In the genomic region with DNA sequence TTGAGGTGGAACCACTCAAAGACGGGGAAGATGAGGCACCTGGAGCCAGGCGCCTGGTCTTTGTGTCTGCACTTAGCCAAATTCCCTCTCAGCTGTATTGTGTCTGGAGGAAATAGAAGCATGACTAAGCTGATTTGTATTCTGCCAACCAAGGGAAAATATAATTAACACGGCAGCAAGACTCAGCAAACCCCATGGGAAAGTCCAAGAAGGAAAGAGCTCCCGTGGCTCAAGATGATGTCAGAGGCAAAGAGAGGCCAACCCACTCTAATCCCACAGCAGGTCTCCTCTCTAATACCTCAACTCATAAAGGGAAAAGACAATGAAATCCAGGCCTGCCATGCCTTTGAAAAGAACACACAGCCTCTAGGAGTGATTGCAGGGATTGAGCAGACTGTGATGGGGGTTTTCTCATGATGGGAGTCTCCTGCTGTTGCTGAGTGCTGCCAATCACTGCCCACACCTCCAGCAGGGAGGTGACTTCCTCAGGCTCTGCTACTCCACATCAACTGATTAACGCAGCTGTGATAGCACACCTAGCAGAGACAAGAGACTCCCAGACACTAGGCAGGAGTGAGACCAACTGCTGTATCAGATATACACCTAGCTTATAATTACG, we compare ENCODE assay signal across 11 cellular contexts.
DNase-seq lines count a peak whose midpoint lies in the region; ATAC-seq, FAIRE-seq and TF ChIP-seq lines count a peak whose summit lies in the region.
"Had no signal": no experiment of that assay in that cellular context is flagged by ENCODE, and none has a peak within 500 bp of the region (broad histone marks: within the 10 kb centered on the region; RNA-seq: fewer than 3 reads in every experiment).

No MANE protein-coding gene starts in this region.

- in situ Hi-C loops in Caki2 (cut with HindIII; ENCODE audit: low pct_unique_long_range_greater_than_20kb, low sequenced_read_pairs) = no loop called here
- in situ Hi-C loops in K562 (cut with MboI) = no loop called here

- no peak for TF ChIP-seq POLR2A in K562 (conservative IDR thresholded peaks at IDR 0.05)

- H3K9ac ChIP-seq in K562 (ENCODE audit: insufficient read depth in 1 of 2, low read depth in 2 of 2, low read length in 2 of 2) = no peak overlapping the region

- DNase-seq in Caki2 (ENCODE audit: low read depth) (peak; percentile 59), NCI-H1436 treated with DMSO at 0.1 percent for 48 hours (lab: John Stamatoyannopoulos, UW) (peak; percentile 56), K562 (ENCODE audit: extremely low read depth in 1 of 4, low spot score in 3 of 4) (no peak), left lung (no peak), T-cell (no peak), hippocampal formation (lab: John Stamatoyannopoulos, UW) (no peak)
- no peak for DNase-seq in activated effector memory CD4-positive, alpha-beta T cell treated with anti-CD3 and anti-CD28 coated beads, Interleukin-2, amount 50 U/mL, for 16 hours
- DNase-seq: aorta, KBM-7, OCI-M1 had no signal

- no peak for FAIRE-seq in K562 (lab: Jason Lieb, UNC)

- no peaks in the 10 kb centered on the region for H3K79me2 ChIP-seq in K562 (ENCODE audit: control insufficient read depth, insufficient read depth, low read length)

- peaks cover 0 to 18% (median 0%) of the 10 kb centered on the region in 3 donors for H3K9me3 Mint-ChIP-seq in T-cell

- no peak for TF ChIP-seq RAD21 in K562 (CRISPR knock-in tag; conservative IDR thresholded peaks at IDR 0.05 in 1 of 2, IDR thresholded peaks at IDR 0.05 in 1 of 2)

- H3K4me3 Mint-ChIP-seq in T-cell = no peak overlapping the region

- H3K27ac ChIP-seq in K562 (ENCODE audit: extremely low read depth, low read depth, low read length) (no peak overlapping the region), left lung (no peak overlapping the region)

- H3K4me3 ChIP-seq in K562 = no peak overlapping the region
- H3K4me3 ChIP-seq in left lung = no peak overlapping the region

- no peaks in the 10 kb centered on the region; the same call in 1 of the 2 replicates for H4K20me1 ChIP-seq in K562 (replicated peaks; ENCODE audit: control insufficient read depth, insufficient read depth, low read length)

- no peaks in the 10 kb centered on the region for H3K36me3 Mint-ChIP-seq in T-cell

- intact Hi-C loops in K562 (cut with micrococcal nuclease) = no loop called here
- intact Hi-C loops in left lung (cut with DNase I) = no loop called here

- H3K4me1 ChIP-seq in K562 (replicated peaks in 1 of 2; ENCODE audit: control insufficient read depth in 2 of 2, insufficient read depth in 2 of 2, low read length in 2 of 2) (peaks cover 0 to 5% of the 10 kb centered on the region in 2 experiments; a peak in 1 of 5 replicates), left lung (peaks cover 0 to 5% of the 10 kb centered on the region in 2 donors)

- peaks cover 14 to 15% (median 14%) of the 10 kb centered on the region in 3 donors for H3K4me1 Mint-ChIP-seq in T-cell

- BruUV-seq in K562 (replicated peaks; lab: Mats Ljungman, UMichigan) = no TSS peak

- POLR2A ChIA-PET in K562 (lab: Yijun Ruan, JAX) = interaction anchor here (0.9 kb wide), 1 partner anchor 13 kb away, joined by 3 read pairs; no protein-coding TSS in a partner anchor
- POLR2A ChIA-PET in T-cell (lab: Charles Lee) = no interaction called here

- no peaks in the 10 kb centered on the region for H3K36me3 ChIP-seq in K562 (ENCODE audit: control insufficient read depth, insufficient read depth, low read length)
- no peaks in the 10 kb centered on the region for H3K36me3 ChIP-seq in left lung

- WGBS in K562 (ENCODE audit: insufficient coverage, low coverage, missing lambda C conversion rate) = under 1% methylated on average over 6 of the region's 6 CpGs

- no peak for TF ChIP-seq EP300 in K562 (IDR thresholded peaks at IDR 0.05; ENCODE audit: low read length)

- H3K27ac Mint-ChIP-seq in T-cell = no peak overlapping the region

- H3K9me1 ChIP-seq in K562 (ENCODE audit: control insufficient read depth, insufficient read depth, low read length) = no peaks in the 10 kb centered on the region

- TF ChIP-seq CTCF in K562 (IDR thresholded peaks at IDR 0.05 in 2 of 3, conservative IDR thresholded peaks at IDR 0.05 in 1 of 3; ENCODE audit: insufficient read depth in 2 of 3, low read depth in 1 of 3, low read length in 3 of 3) (no peak), left lung (IDR thresholded peaks at IDR 0.05) (no peak)

- H3K9me3 ChIP-seq in K562 (replicated peaks; ENCODE audit: control insufficient read depth, insufficient read depth, low read depth, low read length) (peaks cover 2% of the 10 kb centered on the region; the same call in 1 of the 2 replicates), left lung (no peaks in the 10 kb centered on the region)

- H3K4me2 ChIP-seq in K562 (ENCODE audit: insufficient read depth, low read length) = no peak overlapping the region

- peaks cover 18 to 55% of the 10 kb centered on the region in 2 experiments for H3K27me3 ChIP-seq in K562 (ENCODE audit: control insufficient read depth in 2 of 2, insufficient read depth in 2 of 2, low read length in 2 of 2)
- H3K27me3 ChIP-seq in left lung = peaks cover 32 to 65% of the 10 kb centered on the region in 2 donors

- no peak for ATAC-seq in K562
- peak; percentile 14 for ATAC-seq in left lung
- no peak for ATAC-seq in HG02870 (IDR thresholded peaks at IDR 0.05; ENCODE audit: unreplicated experiment)
- ATAC-seq in T-cell (replicated peaks in 1 of 4) = no peak

- CTCF ChIA-PET in K562 (lab: Yijun Ruan, JAX; ENCODE audit: low intra/inter-chr PET ratio) = interaction anchor here (0.7 kb wide), 1 partner anchor 47 kb away, joined by 3 read pairs; no protein-coding TSS in a partner anchor
- CTCF ChIA-PET in T-cell (lab: Charles Lee) = no interaction called here

- H3K27me3 Mint-ChIP-seq in T-cell = peaks cover 50 to 67% of the 10 kb centered on the region in 2 donors

- no peak overlapping the region for H2AFZ ChIP-seq in K562 (ENCODE audit: low read depth, low read length)

TF ChIP-seq in K562, 482 proteins besides CTCF, POLR2A, EP300 and RAD21:
- TF ChIP-seq, protein P1, sequence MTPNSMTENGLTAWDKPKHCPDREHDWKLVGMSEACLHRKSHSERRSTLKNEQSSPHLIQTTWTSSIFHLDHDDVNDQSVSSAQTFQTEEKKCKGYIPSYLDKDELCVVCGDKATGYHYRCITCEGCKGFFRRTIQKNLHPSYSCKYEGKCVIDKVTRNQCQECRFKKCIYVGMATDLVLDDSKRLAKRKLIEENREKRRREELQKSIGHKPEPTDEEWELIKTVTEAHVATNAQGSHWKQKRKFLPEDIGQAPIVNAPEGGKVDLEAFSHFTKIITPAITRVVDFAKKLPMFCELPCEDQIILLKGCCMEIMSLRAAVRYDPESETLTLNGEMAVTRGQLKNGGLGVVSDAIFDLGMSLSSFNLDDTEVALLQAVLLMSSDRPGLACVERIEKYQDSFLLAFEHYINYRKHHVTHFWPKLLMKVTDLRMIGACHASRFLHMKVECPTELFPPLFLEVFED (CRISPR knock-in tag; conservative IDR thresholded peaks at IDR 0.05) = no peak
- TF ChIP-seq MAFF (IDR thresholded peaks at IDR 0.05; ENCODE audit: low read length) (peak; percentile 3; the same call in 1 of the 2 replicates), MAFG (tag; conservative IDR thresholded peaks at IDR 0.05) (peak; percentile 66), ZNF316 (IDR thresholded peaks at IDR 0.05) (peak; percentile 45; the same call in 1 of the 2 replicates), ZBTB17 (CRISPR knock-in tag; IDR thresholded peaks at IDR 0.05) (no peak), NFE2 (IDR thresholded peaks at IDR 0.05; ENCODE audit: low read depth) (0 out of 2 replicates have a peak, but pooled peaks have one; percentile 18), C11orf30 (IDR thresholded peaks at IDR 0.05; ENCODE audit: low read depth) (peak; percentile 13; the same call in 1 of the 2 replicates)
- TF ChIP-seq, protein P2, sequence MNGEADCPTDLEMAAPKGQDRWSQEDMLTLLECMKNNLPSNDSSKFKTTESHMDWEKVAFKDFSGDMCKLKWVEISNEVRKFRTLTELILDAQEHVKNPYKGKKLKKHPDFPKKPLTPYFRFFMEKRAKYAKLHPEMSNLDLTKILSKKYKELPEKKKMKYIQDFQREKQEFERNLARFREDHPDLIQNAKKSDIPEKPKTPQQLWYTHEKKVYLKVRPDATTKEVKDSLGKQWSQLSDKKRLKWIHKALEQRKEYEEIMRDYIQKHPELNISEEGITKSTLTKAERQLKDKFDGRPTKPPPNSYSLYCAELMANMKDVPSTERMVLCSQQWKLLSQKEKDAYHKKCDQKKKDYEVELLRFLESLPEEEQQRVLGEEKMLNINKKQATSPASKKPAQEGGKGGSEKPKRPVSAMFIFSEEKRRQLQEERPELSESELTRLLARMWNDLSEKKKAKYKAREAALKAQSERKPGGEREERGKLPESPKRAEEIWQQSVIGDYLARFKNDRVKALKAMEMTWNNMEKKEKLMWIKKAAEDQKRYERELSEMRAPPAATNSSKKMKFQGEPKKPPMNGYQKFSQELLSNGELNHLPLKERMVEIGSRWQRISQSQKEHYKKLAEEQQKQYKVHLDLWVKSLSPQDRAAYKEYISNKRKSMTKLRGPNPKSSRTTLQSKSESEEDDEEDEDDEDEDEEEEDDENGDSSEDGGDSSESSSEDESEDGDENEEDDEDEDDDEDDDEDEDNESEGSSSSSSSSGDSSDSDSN (IDR thresholded peaks at IDR 0.05; ENCODE audit: borderline replicate concordance in 1 of 2, low read depth in 2 of 2, low read length in 2 of 2) = no peak

Comparison
In these comparisons a context has a peak if more than half of its experiments do, and no peak if none do; other contexts are left out.
1. DNase-seq: peak in Caki2 (single experiment) and NCI-H1436 treated with DMSO at 0.1 percent for 48 hours (single experiment); none in K562 (0 of 4), left lung (0 of 2), T-cell (0 of 34), hippocampal formation (0 of 2) and activated effector memory CD4-positive, alpha-beta T cell treated with anti-CD3 and anti-CD28 coated beads, Interleukin-2, amount 50 U/mL, for 16 hours (single experiment).